Comparison of ENCODE assay signal across 1 cellular context in the genomic region with DNA sequence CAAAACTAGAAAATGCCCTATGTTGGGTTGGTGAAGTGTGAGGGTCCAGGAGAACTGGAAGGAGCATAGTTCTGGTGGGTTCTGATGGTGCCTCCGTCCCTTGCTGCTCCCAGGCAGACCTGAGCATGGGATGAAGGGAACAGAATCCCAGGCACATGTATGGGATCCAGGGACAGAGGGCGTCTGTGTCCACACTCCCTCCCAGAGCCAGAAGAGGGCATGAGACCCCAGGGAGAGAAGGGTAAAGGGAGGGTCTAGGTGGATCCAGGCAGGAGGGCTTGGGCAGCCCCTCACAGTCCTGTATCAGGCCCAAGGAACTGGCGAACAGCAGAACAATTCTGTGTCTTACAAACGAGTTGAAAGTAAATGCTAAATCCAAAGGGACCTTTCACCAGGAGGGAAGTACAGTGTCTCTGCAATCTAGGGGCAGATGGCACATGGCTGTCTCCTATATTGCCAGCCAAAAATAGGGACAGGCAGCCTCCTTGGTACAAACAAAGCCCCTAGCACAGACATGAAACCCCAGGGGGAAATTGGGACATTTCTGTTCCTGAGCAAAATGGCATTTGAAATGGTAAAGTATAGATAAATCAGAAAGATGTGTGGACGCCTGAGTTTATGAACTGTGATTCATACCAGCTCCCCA.
TF ChIP-seq lines count a peak whose summit lies in the region.

No MANE protein-coding gene starts in this region.

TF ChIP-seq in SK-N-SH treated with all-trans-retinoic acid at 6 μM for 48 hours, 23 proteins besides CTCF, POLR2A, EP300 and RAD21 (continued from another document):
- TF ChIP-seq, protein P1, sequence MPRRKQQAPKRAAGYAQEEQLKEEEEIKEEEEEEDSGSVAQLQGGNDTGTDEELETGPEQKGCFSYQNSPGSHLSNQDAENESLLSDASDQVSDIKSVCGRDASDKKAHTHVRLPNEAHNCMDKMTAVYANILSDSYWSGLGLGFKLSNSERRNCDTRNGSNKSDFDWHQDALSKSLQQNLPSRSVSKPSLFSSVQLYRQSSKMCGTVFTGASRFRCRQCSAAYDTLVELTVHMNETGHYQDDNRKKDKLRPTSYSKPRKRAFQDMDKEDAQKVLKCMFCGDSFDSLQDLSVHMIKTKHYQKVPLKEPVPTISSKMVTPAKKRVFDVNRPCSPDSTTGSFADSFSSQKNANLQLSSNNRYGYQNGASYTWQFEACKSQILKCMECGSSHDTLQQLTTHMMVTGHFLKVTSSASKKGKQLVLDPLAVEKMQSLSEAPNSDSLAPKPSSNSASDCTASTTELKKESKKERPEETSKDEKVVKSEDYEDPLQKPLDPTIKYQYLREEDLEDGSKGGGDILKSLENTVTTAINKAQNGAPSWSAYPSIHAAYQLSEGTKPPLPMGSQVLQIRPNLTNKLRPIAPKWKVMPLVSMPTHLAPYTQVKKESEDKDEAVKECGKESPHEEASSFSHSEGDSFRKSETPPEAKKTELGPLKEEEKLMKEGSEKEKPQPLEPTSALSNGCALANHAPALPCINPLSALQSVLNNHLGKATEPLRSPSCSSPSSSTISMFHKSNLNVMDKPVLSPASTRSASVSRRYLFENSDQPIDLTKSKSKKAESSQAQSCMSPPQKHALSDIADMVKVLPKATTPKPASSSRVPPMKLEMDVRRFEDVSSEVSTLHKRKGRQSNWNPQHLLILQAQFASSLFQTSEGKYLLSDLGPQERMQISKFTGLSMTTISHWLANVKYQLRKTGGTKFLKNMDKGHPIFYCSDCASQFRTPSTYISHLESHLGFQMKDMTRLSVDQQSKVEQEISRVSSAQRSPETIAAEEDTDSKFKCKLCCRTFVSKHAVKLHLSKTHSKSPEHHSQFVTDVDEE (CRISPR knock-in tag; IDR thresholded peaks at IDR 0.05): no peak
- no peak for TF ChIP-seq RARB (CRISPR knock-in tag; IDR thresholded peaks at IDR 0.05)
- no peak for TF ChIP-seq SNAI2 (CRISPR knock-in tag; IDR thresholded peaks at IDR 0.05)
- TF ChIP-seq, protein P2, sequence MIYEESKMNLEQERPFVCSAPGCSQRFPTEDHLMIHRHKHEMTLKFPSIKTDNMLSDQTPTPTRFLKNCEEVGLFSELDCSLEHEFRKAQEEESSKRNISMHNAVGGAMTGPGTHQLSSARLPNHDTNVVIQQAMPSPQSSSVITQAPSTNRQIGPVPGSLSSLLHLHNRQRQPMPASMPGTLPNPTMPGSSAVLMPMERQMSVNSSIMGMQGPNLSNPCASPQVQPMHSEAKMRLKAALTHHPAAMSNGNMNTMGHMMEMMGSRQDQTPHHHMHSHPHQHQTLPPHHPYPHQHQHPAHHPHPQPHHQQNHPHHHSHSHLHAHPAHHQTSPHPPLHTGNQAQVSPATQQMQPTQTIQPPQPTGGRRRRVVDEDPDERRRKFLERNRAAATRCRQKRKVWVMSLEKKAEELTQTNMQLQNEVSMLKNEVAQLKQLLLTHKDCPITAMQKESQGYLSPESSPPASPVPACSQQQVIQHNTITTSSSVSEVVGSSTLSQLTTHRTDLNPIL (CRISPR knock-in tag; IDR thresholded peaks at IDR 0.05; ENCODE audit: low read depth): no peak
- TF ChIP-seq ZNF565 (CRISPR knock-in tag; conservative IDR thresholded peaks at IDR 0.05; ENCODE audit: low read depth): no peak
- TF ChIP-seq ZFP30 (CRISPR knock-in tag; IDR thresholded peaks at IDR 0.05): no peak
- no peak for TF ChIP-seq ESRRG (CRISPR knock-in tag; IDR thresholded peaks at IDR 0.05)
- TF ChIP-seq TOX (CRISPR knock-in tag; IDR thresholded peaks at IDR 0.05; ENCODE audit: borderline replicate concordance): no peak
- TF ChIP-seq OSR1 (CRISPR knock-in tag; IDR thresholded peaks at IDR 0.05): no peak
- no peak for TF ChIP-seq ZNF70 (CRISPR knock-in tag; IDR thresholded peaks at IDR 0.05)
- TF ChIP-seq TCF4 (CRISPR knock-in tag; IDR thresholded peaks at IDR 0.05; ENCODE audit: borderline replicate concordance): no peak
- TF ChIP-seq, protein P3, sequence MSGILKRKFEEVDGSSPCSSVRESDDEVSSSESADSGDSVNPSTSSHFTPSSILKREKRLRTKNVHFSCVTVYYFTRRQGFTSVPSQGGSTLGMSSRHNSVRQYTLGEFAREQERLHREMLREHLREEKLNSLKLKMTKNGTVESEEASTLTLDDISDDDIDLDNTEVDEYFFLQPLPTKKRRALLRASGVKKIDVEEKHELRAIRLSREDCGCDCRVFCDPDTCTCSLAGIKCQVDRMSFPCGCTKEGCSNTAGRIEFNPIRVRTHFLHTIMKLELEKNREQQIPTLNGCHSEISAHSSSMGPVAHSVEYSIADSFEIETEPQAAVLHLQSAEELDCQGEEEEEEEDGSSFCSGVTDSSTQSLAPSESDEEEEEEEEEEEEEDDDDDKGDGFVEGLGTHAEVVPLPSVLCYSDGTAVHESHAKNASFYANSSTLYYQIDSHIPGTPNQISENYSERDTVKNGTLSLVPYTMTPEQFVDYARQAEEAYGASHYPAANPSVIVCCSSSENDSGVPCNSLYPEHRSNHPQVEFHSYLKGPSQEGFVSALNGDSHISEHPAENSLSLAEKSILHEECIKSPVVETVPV (CRISPR knock-in tag; IDR thresholded peaks at IDR 0.05): no peak
- no peak for TF ChIP-seq ARNTL (CRISPR knock-in tag; IDR thresholded peaks at IDR 0.05; ENCODE audit: borderline replicate concordance, low read depth)
- TF ChIP-seq, protein P4, sequence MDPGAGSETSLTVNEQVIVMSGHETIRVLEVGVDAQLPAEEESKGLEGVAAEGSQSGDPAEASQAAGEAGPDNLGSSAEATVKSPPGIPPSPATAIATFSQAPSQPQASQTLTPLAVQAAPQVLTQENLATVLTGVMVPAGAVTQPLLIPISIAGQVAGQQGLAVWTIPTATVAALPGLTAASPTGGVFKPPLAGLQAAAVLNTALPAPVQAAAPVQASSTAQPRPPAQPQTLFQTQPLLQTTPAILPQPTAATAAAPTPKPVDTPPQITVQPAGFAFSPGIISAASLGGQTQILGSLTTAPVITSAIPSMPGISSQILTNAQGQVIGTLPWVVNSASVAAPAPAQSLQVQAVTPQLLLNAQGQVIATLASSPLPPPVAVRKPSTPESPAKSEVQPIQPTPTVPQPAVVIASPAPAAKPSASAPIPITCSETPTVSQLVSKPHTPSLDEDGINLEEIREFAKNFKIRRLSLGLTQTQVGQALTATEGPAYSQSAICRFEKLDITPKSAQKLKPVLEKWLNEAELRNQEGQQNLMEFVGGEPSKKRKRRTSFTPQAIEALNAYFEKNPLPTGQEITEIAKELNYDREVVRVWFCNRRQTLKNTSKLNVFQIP (CRISPR knock-in tag; IDR thresholded peaks at IDR 0.05; ENCODE audit: borderline replicate concordance, low read depth): no peak
- no peak for TF ChIP-seq CSDC2 (CRISPR knock-in tag; IDR thresholded peaks at IDR 0.05)
- TF ChIP-seq, protein P5, sequence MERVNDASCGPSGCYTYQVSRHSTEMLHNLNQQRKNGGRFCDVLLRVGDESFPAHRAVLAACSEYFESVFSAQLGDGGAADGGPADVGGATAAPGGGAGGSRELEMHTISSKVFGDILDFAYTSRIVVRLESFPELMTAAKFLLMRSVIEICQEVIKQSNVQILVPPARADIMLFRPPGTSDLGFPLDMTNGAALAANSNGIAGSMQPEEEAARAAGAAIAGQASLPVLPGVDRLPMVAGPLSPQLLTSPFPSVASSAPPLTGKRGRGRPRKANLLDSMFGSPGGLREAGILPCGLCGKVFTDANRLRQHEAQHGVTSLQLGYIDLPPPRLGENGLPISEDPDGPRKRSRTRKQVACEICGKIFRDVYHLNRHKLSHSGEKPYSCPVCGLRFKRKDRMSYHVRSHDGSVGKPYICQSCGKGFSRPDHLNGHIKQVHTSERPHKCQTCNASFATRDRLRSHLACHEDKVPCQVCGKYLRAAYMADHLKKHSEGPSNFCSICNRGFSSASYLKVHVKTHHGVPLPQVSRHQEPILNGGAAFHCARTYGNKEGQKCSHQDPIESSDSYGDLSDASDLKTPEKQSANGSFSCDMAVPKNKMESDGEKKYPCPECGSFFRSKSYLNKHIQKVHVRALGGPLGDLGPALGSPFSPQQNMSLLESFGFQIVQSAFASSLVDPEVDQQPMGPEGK (CRISPR knock-in tag; IDR thresholded peaks at IDR 0.05; ENCODE audit: borderline replicate concordance): no peak
- no peak for TF ChIP-seq PPARA (CRISPR knock-in tag; IDR thresholded peaks at IDR 0.05; ENCODE audit: borderline replicate concordance)
